ENCODE assay signal across 28 cellular contexts in genomic region chr12:93451423-93452158, GRCh38.
"Had no signal": no experiment of that assay in that cellular context is flagged by ENCODE, and none has a peak within 500 bp of the region (broad histone marks: within the 10 kb centered on the region; RNA-seq: fewer than 3 reads in every experiment).

No MANE protein-coding gene starts in this region.

- H3K4me1 ChIP-seq: ascending aorta had no signal

- H3K9ac ChIP-seq: KMS-11 had no signal

- H3K27me3 ChIP-seq: ascending aorta, body of pancreas had no signal

- H3K4me2 ChIP-seq: KMS-11 had no signal

- DNase-seq: activated CD4-positive, alpha-beta memory T cell treated with anti-CD3 and anti-CD28 coated beads, Interleukin-2, amount 10 ng/mL, durations not matched to agents 7 days and 5 days; activated CD4-positive, alpha-beta T cell treated with anti-CD3 and anti-CD28 coated beads, Interleukin-2, amount 50 U/mL, for 1 hour; activated CD4-positive, CD25-positive, alpha-beta regulatory T cell; activated gamma-delta T cell; activated naive CD4-positive, alpha-beta T cell treated with anti-CD3 and anti-CD28 coated beads, Interleukin-2, amount 10 ng/mL, durations not matched to agents 7 days and 5 days; activated naive CD8-positive, alpha-beta T cell treated with anti-CD3 and anti-CD28 coated beads, Interleukin-2, amount 10 ng/mL, durations not matched to agents 7 days and 5 days; activated T-cell treated with anti-CD3 and anti-CD28 coated beads for 4 hours; activated T-cell treated with anti-CD3 and anti-CD28 coated beads, Interleukin-2, amount 50 U/mL, for 48 hours; body of pancreas; MM.1S; NCI-H1930; NCI-H2107; NCI-H2171 treated with DMSO at 0.1 percent for 48 hours; NCI-H226; NCI-H526; NCI-H774; NK-92 treated with Interleukin-12 subunit alpha and Interleukin-12 subunit beta, amount 100 ng/mL, for 24 hours; OCI-M1; Right ventricle myocardium superior; RPMI8226; T-helper 17 cell; T-helper 9 cell had no signal

- H3K36me3 ChIP-seq: ascending aorta, cardiac muscle cell had no signal

- FAIRE-seq: TTC549 had no signal

- H3K9me3 ChIP-seq: ascending aorta, body of pancreas had no signal

- ATAC-seq: activated T-helper 17 cell treated with anti-CD3 and anti-CD28 coated beads, Interleukin-2, amount 50 U/mL, for 72 hours; body of pancreas; Panc1; T-helper 17 cell had no signal

- H3K27ac ChIP-seq: ascending aorta, body of pancreas, cardiac muscle cell, KMS-11 had no signal

- H3K4me3 ChIP-seq: ascending aorta, body of pancreas, cardiac muscle cell had no signal
